8 cellular contexts compared by ENCODE assay signal in the genomic region with DNA sequence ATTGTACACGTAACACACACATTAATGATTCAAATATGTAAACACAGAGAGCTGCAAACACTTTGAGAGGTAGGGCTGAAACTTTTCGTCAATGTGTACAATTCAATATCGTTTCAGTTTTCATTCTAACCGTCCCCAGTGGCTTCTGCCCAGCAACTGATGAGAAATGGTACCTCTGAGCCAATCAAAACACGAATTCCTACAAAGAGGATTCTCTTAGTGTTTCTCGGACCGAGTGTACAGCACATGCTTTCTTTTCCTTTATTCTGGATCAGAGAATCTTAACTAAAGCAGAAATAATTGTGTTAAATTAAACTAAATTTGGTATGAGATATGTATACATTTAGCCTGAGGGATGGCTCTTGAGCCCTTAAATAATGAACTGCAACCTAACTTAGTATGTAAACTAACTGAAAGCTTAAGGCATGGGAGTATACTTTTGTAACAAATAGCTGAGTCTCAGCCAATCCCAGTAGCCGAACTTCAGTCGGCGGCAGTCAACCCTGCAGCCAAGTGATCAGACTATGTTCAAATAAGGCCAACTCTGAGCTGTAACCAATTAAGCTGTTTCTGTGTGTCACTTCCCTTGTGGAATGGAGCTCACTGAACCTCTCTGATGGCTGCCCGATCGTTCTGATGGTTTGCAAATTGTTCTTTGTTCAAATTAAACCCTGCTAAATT. TPM values are rescaled to one million over a fixed set of nuclear protein-coding genes. Genes with fewer than 3 reads are reported as not detected.
DNase-seq lines count a peak whose midpoint lies in the region; ATAC-seq and TF ChIP-seq lines count a peak whose summit lies in the region.

No MANE protein-coding gene starts in this region.

- peak; percentile 91 for ATAC-seq in HG02678 (IDR thresholded peaks at IDR 0.05; ENCODE audit: unreplicated experiment)
- peak; percentile 97 for ATAC-seq in sciatic nerve

- DNase-seq in GM12864 (ENCODE audit: low read depth), result peak; percentile 97
- DNase-seq in NCI-H1436 (lab: John Stamatoyannopoulos, UW), result peak; percentile 60
- DNase-seq in T-helper 22 cell (ENCODE audit: low read depth), result peak; percentile 74
- DNase-seq in astrocyte of the cerebellum (ENCODE audit: low read depth), result peak; percentile 87
- peak; percentile 46 to 91 for DNase-seq in hippocampal formation (lab: John Stamatoyannopoulos, UW)
- peak; percentile 83 for DNase-seq in sciatic nerve (ENCODE audit: low spot score)
- DNase-seq in NCI-H345 (lab: John Stamatoyannopoulos, UW), result no peak

- H3K4me3 ChIP-seq in GM12864 (ENCODE audit: low read depth, low read length), result peak overlapping the region; percentile 71
- peak overlapping the region; percentile 35 for H3K4me3 ChIP-seq in astrocyte of the cerebellum (ENCODE audit: low read depth, low read length)

- intact Hi-C loops in sciatic nerve (cut with DNase I), result no loop called here

- in situ Hi-C loops in astrocyte of the cerebellum (cut with HindIII; ENCODE audit: low sequenced_read_pairs), result no loop called here

- no peak for TF ChIP-seq CTCF in GM12864 (IDR thresholded peaks at IDR 0.05; ENCODE audit: low read depth, low read length, missing control alignments)
- TF ChIP-seq CTCF in astrocyte of the cerebellum (IDR thresholded peaks at IDR 0.05; ENCODE audit: low read depth, low read length, missing control alignments), result no peak

RNA-seq across cellular contexts. Expression of gene BTN2A1, which starts 16.1 kb away (rescaled TPM):
- total RNA-seq in sciatic nerve, result 29.1 TPM

RNA-seq across cellular contexts. Expression of gene BTN1A1, which starts 26.2 kb away (rescaled TPM):
- total RNA-seq in sciatic nerve, result not detected

RNA-seq across cellular contexts. Expression of gene BTN3A3, which starts 33.6 kb away (rescaled TPM):
- total RNA-seq in sciatic nerve, result 33.4 TPM
